15 cellular contexts compared by ENCODE assay signal in the genomic region with DNA sequence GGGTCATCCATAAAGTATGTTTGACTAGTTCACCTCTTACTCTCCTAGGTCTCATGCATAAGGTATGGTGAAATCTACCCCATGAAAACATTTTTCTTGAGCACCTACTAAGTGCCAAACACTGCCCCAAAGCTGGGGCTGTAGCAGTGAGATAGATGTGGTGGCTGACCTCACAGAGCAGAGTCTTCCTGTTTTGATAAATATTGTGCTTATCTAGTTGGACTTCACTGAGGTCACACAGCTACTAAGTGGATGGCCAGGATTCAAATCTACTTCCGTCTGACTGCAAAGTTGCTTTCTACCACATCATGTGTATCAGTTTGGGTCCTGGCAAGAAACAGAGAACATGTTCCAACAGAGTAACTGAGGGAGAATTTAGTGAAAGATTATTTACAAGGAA. TPM values are rescaled to one million over a fixed set of nuclear protein-coding genes. Genes with fewer than 3 reads are reported as not detected.
DNase-seq lines count a peak whose midpoint lies in the region; ATAC-seq, FAIRE-seq and TF ChIP-seq lines count a peak whose summit lies in the region.
"Had no signal": no experiment of that assay in that cellular context is flagged by ENCODE, and none has a peak within 500 bp of the region (broad histone marks: within the 10 kb centered on the region; RNA-seq: fewer than 3 reads in every experiment).

No MANE protein-coding gene starts in this region.

- TF ChIP-seq POLR2A in HepG2 (IDR thresholded peaks at IDR 0.05; ENCODE audit: insufficient read depth in 1 of 2, low read depth in 2 of 2, low read length in 2 of 2): no peak
- TF ChIP-seq POLR2A in ovary (IDR thresholded peaks at IDR 0.05): no peak

- WGBS in HepG2 (ENCODE audit: low lambda C conversion rate): 52% methylated on average over 1 of the region's 1 CpG
- 11 to 24% (median 16%) methylated on average over 1 of the region's 1 CpG for WGBS in ovary, 3 donors

- no peak for TF ChIP-seq CTCF in HepG2 (CRISPR knock-in tag; IDR thresholded peaks at IDR 0.05)
- no peak for TF ChIP-seq CTCF in Calu3 (IDR thresholded peaks at IDR 0.05; ENCODE audit: unreplicated experiment)
- TF ChIP-seq CTCF in ovary (IDR thresholded peaks at IDR 0.05): no peak

- no peak overlapping the region for H3K4me2 ChIP-seq in HepG2 (ENCODE audit: low read depth, low read length)

- no peaks in the 10 kb centered on the region for H3K9me3 ChIP-seq in HepG2 (ENCODE audit: low read length)
- no peaks in the 10 kb centered on the region for H3K9me3 ChIP-seq in CD4-positive, alpha-beta memory T cell (ENCODE audit: control insufficient read depth in 1 of 2, low read length in 2 of 2)
- H3K9me3 ChIP-seq in ovary: no peaks in the 10 kb centered on the region

- H3K27me3 Mint-ChIP-seq in activated naive CD8-positive, alpha-beta T cell treated with anti-CD3 and anti-CD28 coated beads, Interleukin-2, amount 10 ng/mL, durations not matched to agents 7 days and 5 days: peaks cover 4% of the 10 kb centered on the region
- H3K27me3 Mint-ChIP-seq in activated naive CD8-positive, alpha-beta T cell treated with anti-CD3 and anti-CD28 coated beads, Interleukin-2, amount 50 U/mL, for 24 hours: peaks cover 4% of the 10 kb centered on the region
- no peaks in the 10 kb centered on the region for H3K27me3 Mint-ChIP-seq in CD4-positive, alpha-beta memory T cell
- H3K27me3 Mint-ChIP-seq in Calu3 (ENCODE audit: unreplicated experiment): no peaks in the 10 kb centered on the region

- BruUV-seq in HepG2 (replicated peaks; lab: Mats Ljungman, UMichigan) (no TSS peak), Calu3 (replicated peaks; lab: Mats Ljungman, UMichigan) (no TSS peak)

- H3K79me2 ChIP-seq in HepG2 (ENCODE audit: insufficient read depth, low read length): no peaks in the 10 kb centered on the region

- H3K36me3 ChIP-seq in HepG2 (replicated peaks in 1 of 2; ENCODE audit: control insufficient read depth in 1 of 2, insufficient read depth in 2 of 2, low read length in 2 of 2): no peaks in the 10 kb centered on the region
- no peaks in the 10 kb centered on the region for H3K36me3 ChIP-seq in CD4-positive, alpha-beta memory T cell (ENCODE audit: insufficient read depth, low read length)
- H3K36me3 ChIP-seq in ovary: no peaks in the 10 kb centered on the region

- no peak for ATAC-seq in activated naive CD8-positive, alpha-beta T cell treated with anti-CD3 and anti-CD28 coated beads, Interleukin-2, amount 10 ng/mL, durations not matched to agents 7 days and 5 days (ENCODE audit: low read depth)
- no peak for ATAC-seq in activated naive CD8-positive, alpha-beta T cell treated with anti-CD3 and anti-CD28 coated beads, Interleukin-2, amount 50 U/mL, for 24 hours
- ATAC-seq in HepG2: no peak

- in situ Hi-C loops in HepG2 (cut with HindIII; ENCODE audit: extremely low pct_ligation_motif_present, low pct_unique_long_range_greater_than_20kb): loop anchor here (10.0 kb wide), 1 partner anchor 412 kb away; no protein-coding TSS in a partner anchor

- CTCF ChIA-PET in HepG2 (lab: Yijun Ruan, JAX; ENCODE audit: low intra/inter-chr PET ratio, low total read pairs) (no interaction called here), Calu3 (lab: Charles Lee) (no interaction called here)
- CTCF ChIA-PET in CD4-positive, alpha-beta memory T cell (lab: Charles Lee; ENCODE audit: partially characterized antibody): interaction anchor here (0.9 to 4.8 kb wide), 2 partner anchors 10 to 229 kb away, joined by 3 to 37 read pairs; no protein-coding TSS in a partner anchor

- no peak for TF ChIP-seq RAD21 in HepG2 (CRISPR knock-in tag; IDR thresholded peaks at IDR 0.05)

- no peak overlapping the region for H3K9ac ChIP-seq in HepG2 (ENCODE audit: insufficient read depth, low read depth, low read length)

- H3K9me3 Mint-ChIP-seq in activated naive CD8-positive, alpha-beta T cell treated with anti-CD3 and anti-CD28 coated beads, Interleukin-2, amount 10 ng/mL, durations not matched to agents 7 days and 5 days: no peaks in the 10 kb centered on the region
- peaks cover 6% of the 10 kb centered on the region for H3K9me3 Mint-ChIP-seq in activated naive CD8-positive, alpha-beta T cell treated with anti-CD3 and anti-CD28 coated beads, Interleukin-2, amount 50 U/mL, for 24 hours
- H3K9me3 Mint-ChIP-seq in CD4-positive, alpha-beta memory T cell: no peaks in the 10 kb centered on the region
- no peaks in the 10 kb centered on the region for H3K9me3 Mint-ChIP-seq in Calu3 (ENCODE audit: low read depth, unreplicated experiment)
- H3K9me3 Mint-ChIP-seq: CD14-positive monocyte; CD8-positive, alpha-beta memory T cell; HFFc6 had no signal

- no peak overlapping the region for H3K4me3 Mint-ChIP-seq in activated naive CD8-positive, alpha-beta T cell treated with anti-CD3 and anti-CD28 coated beads, Interleukin-2, amount 10 ng/mL, durations not matched to agents 7 days and 5 days
- no peak overlapping the region for H3K4me3 Mint-ChIP-seq in activated naive CD8-positive, alpha-beta T cell treated with anti-CD3 and anti-CD28 coated beads, Interleukin-2, amount 50 U/mL, for 24 hours
- no peak overlapping the region for H3K4me3 Mint-ChIP-seq in CD4-positive, alpha-beta memory T cell
- no peak overlapping the region for H3K4me3 Mint-ChIP-seq in Calu3 (ENCODE audit: low read depth, unreplicated experiment)
- H3K4me3 Mint-ChIP-seq: CD8-positive, alpha-beta memory T cell; HFFc6 had no signal

- H3K4me3 ChIP-seq in HepG2 (replicated peaks in 1 of 3; ENCODE audit: insufficient read depth in 1 of 3, low read depth in 2 of 3, low read length in 3 of 3): no peak overlapping the region
- no peak overlapping the region for H3K4me3 ChIP-seq in CD4-positive, alpha-beta memory T cell (ENCODE audit: low read length in 2 of 2)
- H3K4me3 ChIP-seq in ovary: no peak overlapping the region

- H3K27me3 ChIP-seq in HepG2 (ENCODE audit: control insufficient read depth in 1 of 2, insufficient read depth in 2 of 2, low read length in 2 of 2) (no peaks in the 10 kb centered on the region), ovary (no peaks in the 10 kb centered on the region)
- H3K27me3 ChIP-seq in CD4-positive, alpha-beta memory T cell (ENCODE audit: insufficient read depth, low read length): no peaks in the 10 kb centered on the region

- peaks cover 53% of the 10 kb centered on the region for H3K4me1 ChIP-seq in HepG2 (ENCODE audit: insufficient read depth, low read length)
- peaks cover 17% of the 10 kb centered on the region for H3K4me1 ChIP-seq in CD4-positive, alpha-beta memory T cell (ENCODE audit: insufficient read depth, low read length)
- no peaks in the 10 kb centered on the region for H3K4me1 ChIP-seq in ovary (ENCODE audit: insufficient read depth)

- peaks cover 16% of the 10 kb centered on the region for H3K4me1 Mint-ChIP-seq in activated naive CD8-positive, alpha-beta T cell treated with anti-CD3 and anti-CD28 coated beads, Interleukin-2, amount 10 ng/mL, durations not matched to agents 7 days and 5 days
- H3K4me1 Mint-ChIP-seq in activated naive CD8-positive, alpha-beta T cell treated with anti-CD3 and anti-CD28 coated beads, Interleukin-2, amount 50 U/mL, for 24 hours: peaks cover 13% of the 10 kb centered on the region
- H3K4me1 Mint-ChIP-seq in CD4-positive, alpha-beta memory T cell: peaks cover 14 to 30% (median 19%) of the 10 kb centered on the region in 4 donors
- peaks cover 28% of the 10 kb centered on the region for H3K4me1 Mint-ChIP-seq in Calu3 (ENCODE audit: low read depth, unreplicated experiment)

- H3K36me3 Mint-ChIP-seq in activated naive CD8-positive, alpha-beta T cell treated with anti-CD3 and anti-CD28 coated beads, Interleukin-2, amount 10 ng/mL, durations not matched to agents 7 days and 5 days: peaks cover 2% of the 10 kb centered on the region
- peaks cover 1% of the 10 kb centered on the region for H3K36me3 Mint-ChIP-seq in activated naive CD8-positive, alpha-beta T cell treated with anti-CD3 and anti-CD28 coated beads, Interleukin-2, amount 50 U/mL, for 24 hours (ENCODE audit: low read depth)
- no peaks in the 10 kb centered on the region for H3K36me3 Mint-ChIP-seq in CD4-positive, alpha-beta memory T cell
- peaks cover 12% of the 10 kb centered on the region for H3K36me3 Mint-ChIP-seq in Calu3 (ENCODE audit: insufficient read depth, unreplicated experiment)
- H3K36me3 Mint-ChIP-seq: CD8-positive, alpha-beta memory T cell had no signal

- POLR2A ChIA-PET in activated naive CD8-positive, alpha-beta T cell treated with anti-CD3 and anti-CD28 coated beads, Interleukin-2, amount 10 ng/mL, durations not matched to agents 7 days and 5 days (lab: Charles Lee): no interaction called here
- POLR2A ChIA-PET in HepG2 (lab: Yijun Ruan, JAX): no interaction called here
- POLR2A ChIA-PET in CD4-positive, alpha-beta memory T cell (lab: Charles Lee; ENCODE audit: partially characterized antibody): no interaction called here

- H3K27ac ChIP-seq in HepG2 (ENCODE audit: extremely low read length, insufficient read depth, low read length) (no peak overlapping the region), ovary (no peak overlapping the region)
- no peak overlapping the region for H3K27ac ChIP-seq in CD4-positive, alpha-beta memory T cell (ENCODE audit: low read depth, low read length)
- H3K27ac ChIP-seq: 22Rv1 had no signal

- no peak for DNase-seq in activated naive CD8-positive, alpha-beta T cell treated with anti-CD3 and anti-CD28 coated beads, Interleukin-2, amount 10 ng/mL, durations not matched to agents 7 days and 5 days
- no peak for DNase-seq in activated naive CD8-positive, alpha-beta T cell treated with anti-CD3 and anti-CD28 coated beads, Interleukin-2, amount 50 U/mL, for 24 hours
- DNase-seq in amniotic epithelial cell (ENCODE audit: low read depth) (peak; percentile 18), HepG2 (ENCODE audit: low spot score) (no peak), NCI-H2227 (lab: John Stamatoyannopoulos, UW; ENCODE audit: unreplicated experiment) (no peak), Calu3 (no peak), ovary (no peak)
- DNase-seq in CD4-positive, alpha-beta memory T cell: no peak
- DNase-seq: CD8-positive, alpha-beta memory T cell; DMS 273 treated with DMSO at 0.1 percent for 48 hours; HCEC 1CT; HFFc6 had no signal

- peak overlapping the region; percentile 3 for H3K27ac Mint-ChIP-seq in activated naive CD8-positive, alpha-beta T cell treated with anti-CD3 and anti-CD28 coated beads, Interleukin-2, amount 10 ng/mL, durations not matched to agents 7 days and 5 days
- no peak overlapping the region for H3K27ac Mint-ChIP-seq in activated naive CD8-positive, alpha-beta T cell treated with anti-CD3 and anti-CD28 coated beads, Interleukin-2, amount 50 U/mL, for 24 hours
- no peak overlapping the region for H3K27ac Mint-ChIP-seq in CD4-positive, alpha-beta memory T cell
- no peak overlapping the region for H3K27ac Mint-ChIP-seq in Calu3 (ENCODE audit: unreplicated experiment)
- H3K27ac Mint-ChIP-seq: CD14-positive monocyte; CD8-positive, alpha-beta memory T cell; HFFc6 had no signal

- intact Hi-C loops in HepG2 (cut with micrococcal nuclease; ENCODE audit: unreplicated experiment): loop anchor here (10.0 kb wide), 1 partner anchor 452 kb away; no protein-coding TSS in a partner anchor
- intact Hi-C loops in CD4-positive, alpha-beta memory T cell (cut with micrococcal nuclease): no loop called here
- intact Hi-C loops in Calu3 (cut with micrococcal nuclease; ENCODE audit: unreplicated experiment): loop anchor here (10.0 kb wide), 1 partner anchor 792 kb away; no protein-coding TSS in a partner anchor
- intact Hi-C loops in ovary (cut with DNase I): loop anchor here in 2 of 4 donors (10.0 kb wide), 3 partner anchors 222 to 792 kb away; no protein-coding TSS in a partner anchor

- H4K20me1 ChIP-seq in HepG2 (ENCODE audit: insufficient read depth, low read length): no peaks in the 10 kb centered on the region

- H2AFZ ChIP-seq in HepG2 (ENCODE audit: low read length): peak overlapping the region; percentile 17

- FAIRE-seq in HepG2 (lab: Jason Lieb, UNC): no peak
- FAIRE-seq: HTR-8/SVneo had no signal

- no peak for TF ChIP-seq EP300 in HepG2 (IDR thresholded peaks at IDR 0.05; ENCODE audit: low read depth in 2 of 2, low read length in 2 of 2)
- no peak for TF ChIP-seq EP300 in HepG2 (CRISPR knock-in tag; IDR thresholded peaks at IDR 0.05; ENCODE audit: borderline replicate concordance)
- TF ChIP-seq EP300 in ovary (IDR thresholded peaks at IDR 0.05): no peak

RNA-seq across cellular contexts. Expression of gene HTATIP2, which starts 6.4 kb away (rescaled TPM):
- 10 to 100 TPM; 46.1 to 50.9 TPM for total RNA-seq in activated naive CD8-positive, alpha-beta T cell treated with anti-CD3 and anti-CD28 coated beads, Interleukin-2, amount 10 ng/mL, durations not matched to agents 7 days and 5 days
- total RNA-seq in HepG2 (2016; rRNA removed; fragmentation: Illumina TruSeq; extraction: Trizol) (not detected in 2 replicates), Calu3 (2022) (94.7 and 106 TPM in 2 replicates), ovary (10 to 100 TPM in 6 of 7 donors, 1 to 10 TPM in 1; 9.8 to 19.0 (median 13.7) TPM)
- not detected in 2 replicates for total RNA-seq in HepG2 (2016; cell fraction: cytosol; rRNA removed; fragmentation: Illumina TruSeq; extraction: Trizol; ENCODE audit: low read depth)
- not detected in 2 replicates for total RNA-seq in HepG2 (2016; cell fraction: insoluble cytoplasmic fraction; rRNA removed; fragmentation: Illumina TruSeq; extraction: Trizol)
- total RNA-seq in HepG2 (2016; cell fraction: membrane; rRNA removed; fragmentation: Illumina TruSeq; extraction: Trizol): not detected in 2 replicates
- not detected in 2 replicates for total RNA-seq in HepG2 (2016; cell fraction: nucleus; rRNA removed; fragmentation: Illumina TruSeq; extraction: Trizol)
- polyA plus RNA-seq in HepG2 (2011; rRNA removed) (not detected in 2 replicates), ovary (10 to 100 TPM; 16.8 to 51.8 TPM)
- polyA plus RNA-seq in HepG2 (2011; cell fraction: cytosol; rRNA removed): not detected in 2 replicates
- polyA plus RNA-seq in HepG2 (2011; cell fraction: nucleus; rRNA removed): not detected in 2 replicates
- polyA plus RNA-seq in HepG2 (2012): not detected in 2 replicates
- not detected in 2 replicates for polyA plus RNA-seq in HepG2 (2016; cell fraction: cytosol; fragmentation: Illumina TruSeq; extraction: Trizol; ENCODE audit: low read depth)
- polyA plus RNA-seq in HepG2 (2016; cell fraction: insoluble cytoplasmic fraction; fragmentation: Illumina TruSeq; extraction: Trizol; ENCODE audit: low read depth): not detected in 2 replicates
- polyA plus RNA-seq in HepG2 (2016; cell fraction: membrane; fragmentation: Illumina TruSeq; extraction: Trizol; ENCODE audit: low read depth): not detected in 2 replicates
- not detected in 2 replicates for polyA plus RNA-seq in HepG2 (2016; cell fraction: nucleus; fragmentation: Illumina TruSeq; extraction: Trizol; ENCODE audit: insufficient read depth, low read depth)
- 82.8 TPM in 1 of 2 replicates, not detected in the other for polyA minus RNA-seq in HepG2 (2011; rRNA and poly(A)+ RNA removed; ENCODE audit: low replicate concordance)
- polyA minus RNA-seq in HepG2 (2011; cell fraction: cytosol; rRNA and poly(A)+ RNA removed): 0.40 and 0.70 TPM in 2 replicates
- polyA minus RNA-seq in HepG2 (2011; cell fraction: nucleus; rRNA and poly(A)+ RNA removed): 0.87 TPM in 1 of 2 replicates, not detected in the other
- 10 to 100 TPM; 45.3 to 49.9 TPM for total RNA-seq in CD4-positive, alpha-beta memory T cell
- polyA plus RNA-seq in CD4-positive, alpha-beta memory T cell: 10 to 100 TPM; 58.1 to 97.6 TPM

RNA-seq across cellular contexts. Expression of gene PRMT3, which starts 30.4 kb away (rescaled TPM):
- 10 to 100 TPM; 15.8 to 16.2 TPM for total RNA-seq in activated naive CD8-positive, alpha-beta T cell treated with anti-CD3 and anti-CD28 coated beads, Interleukin-2, amount 10 ng/mL, durations not matched to agents 7 days and 5 days
- total RNA-seq in HepG2 (2016; rRNA removed; fragmentation: Illumina TruSeq; extraction: Trizol): 27.7 and 38.3 TPM in 2 replicates
- total RNA-seq in HepG2 (2016; cell fraction: cytosol; rRNA removed; fragmentation: Illumina TruSeq; extraction: Trizol; ENCODE audit: low read depth): 5.3 and 7.3 TPM in 2 replicates
- 29.3 and 38.2 TPM in 2 replicates for total RNA-seq in HepG2 (2016; cell fraction: insoluble cytoplasmic fraction; rRNA removed; fragmentation: Illumina TruSeq; extraction: Trizol)
- 11.2 and 12.4 TPM in 2 replicates for total RNA-seq in HepG2 (2016; cell fraction: membrane; rRNA removed; fragmentation: Illumina TruSeq; extraction: Trizol)
- 28.5 and 28.9 TPM in 2 replicates for total RNA-seq in HepG2 (2016; cell fraction: nucleus; rRNA removed; fragmentation: Illumina TruSeq; extraction: Trizol)
- polyA plus RNA-seq in HepG2 (2011; rRNA removed): 7.5 and 9.1 TPM in 2 replicates
- 4.1 and 6.3 TPM in 2 replicates for polyA plus RNA-seq in HepG2 (2011; cell fraction: cytosol; rRNA removed)
- 4.0 and 4.2 TPM in 2 replicates for polyA plus RNA-seq in HepG2 (2011; cell fraction: nucleus; rRNA removed)
- 11.8 and 12.6 TPM in 2 replicates for polyA plus RNA-seq in HepG2 (2012)
- polyA plus RNA-seq in HepG2 (2016; cell fraction: cytosol; fragmentation: Illumina TruSeq; extraction: Trizol; ENCODE audit: low read depth): 3.8 and 4.3 TPM in 2 replicates
- 29.3 and 32.8 TPM in 2 replicates for polyA plus RNA-seq in HepG2 (2016; cell fraction: insoluble cytoplasmic fraction; fragmentation: Illumina TruSeq; extraction: Trizol; ENCODE audit: low read depth)
- polyA plus RNA-seq in HepG2 (2016; cell fraction: membrane; fragmentation: Illumina TruSeq; extraction: Trizol; ENCODE audit: low read depth): 7.3 and 7.5 TPM in 2 replicates
- 16.8 and 19.7 TPM in 2 replicates for polyA plus RNA-seq in HepG2 (2016; cell fraction: nucleus; fragmentation: Illumina TruSeq; extraction: Trizol; ENCODE audit: insufficient read depth, low read depth)
- 7.8 and 28.3 TPM in 2 replicates for polyA minus RNA-seq in HepG2 (2011; rRNA and poly(A)+ RNA removed; ENCODE audit: low replicate concordance)
- polyA minus RNA-seq in HepG2 (2011; cell fraction: cytosol; rRNA and poly(A)+ RNA removed): 7.0 and 7.1 TPM in 2 replicates
- polyA minus RNA-seq in HepG2 (2011; cell fraction: nucleus; rRNA and poly(A)+ RNA removed): 28.8 and 29.0 TPM in 2 replicates
- total RNA-seq in CD4-positive, alpha-beta memory T cell: 10 to 100 TPM; 17.5 to 19.7 TPM
- 1 to 10 TPM; 6.7 to 8.6 TPM for polyA plus RNA-seq in CD4-positive, alpha-beta memory T cell
- 23.1 and 24.0 TPM in 2 replicates for total RNA-seq in Calu3 (2022)
- total RNA-seq in ovary: 10 to 100 TPM; 12.6 to 21.2 (median 15.3) TPM
- 10 to 100 TPM in 1 of 2 donors, 1 to 10 TPM in 1; 8.5 to 10.0 TPM for polyA plus RNA-seq in ovary

Comparison
In these comparisons a context has a peak if more than half of its experiments do, and no peak if none do; other contexts are left out.
1. RNA of gene HTATIP2, which starts 6.4 kb away (total RNA-seq): 94.7 to 106 TPM in Calu3, 46.1 to 50.9 TPM in activated naive CD8-positive, alpha-beta T cell treated with anti-CD3 and anti-CD28 coated beads, Interleukin-2, amount 10 ng/mL, durations not matched to agents 7 days and 5 days, 45.3 to 49.9 TPM in CD4-positive, alpha-beta memory T cell and 9.8 to 19.0 TPM in ovary; not detected in HepG2; every median in the first group is over 4 times any median in the second.